In genomic region chr9:136947955-136948510, GRCh38 we compare ENCODE assay signal across 8 cellular contexts. TPM values are rescaled to one million over a fixed set of nuclear protein-coding genes. Genes with fewer than 3 reads are reported as not detected.
A peak's percentile ranks its signal among the peaks of the same experiment; 100 is the strongest.
DNase-seq lines count a peak whose midpoint lies in the region; ATAC-seq and TF ChIP-seq lines count a peak whose summit lies in the region.

No MANE protein-coding gene starts in this region.

- H3K4me1 Mint-ChIP-seq in T-cell, result peaks cover 9 to 25% (median 12%) of the 10 kb centered on the region in 3 donors

- peak overlapping the region; percentile 46 to 55 for H3K27ac Mint-ChIP-seq in T-cell

- H3K9me3 Mint-ChIP-seq in T-cell, result no peaks in the 10 kb centered on the region

- DNase-seq in AG09319 (ENCODE audit: extremely low read depth, low read depth), result no peak
- no peak for DNase-seq in T-cell
- DNase-seq in fibroblast of pulmonary artery (ENCODE audit: low read depth), result peak; percentile 33
- DNase-seq in occipital lobe (lab: John Stamatoyannopoulos, UW), result peak; percentile 38
- DNase-seq in stimulated activated CD4-positive, alpha-beta T cell treated with anti-CD3 and anti-CD28 coated beads, Interleukin-4, amount 100 ng/mL, for 1 hour, result no peak
- DNase-seq in GF-D8 (lab: John Stamatoyannopoulos, UW), result no peak

- TF ChIP-seq CTCF in AG09319 (IDR thresholded peaks at IDR 0.05; ENCODE audit: low read depth, low read length) (peak; percentile 47), GM12874 (IDR thresholded peaks at IDR 0.05; ENCODE audit: insufficient read depth, low read depth, low read length) (peak; percentile 78), fibroblast of pulmonary artery (IDR thresholded peaks at IDR 0.05; ENCODE audit: low read length, missing control alignments) (peak; percentile 45)

- H3K27me3 Mint-ChIP-seq in T-cell, result no peaks in the 10 kb centered on the region

- POLR2A ChIA-PET in T-cell (lab: Charles Lee), result no interaction called here

- no peaks in the 10 kb centered on the region for H3K36me3 Mint-ChIP-seq in T-cell

- CTCF ChIA-PET in T-cell (lab: Charles Lee), result interaction anchor here (0.9 to 1.6 kb wide), 5 partner anchors 81 to 90 kb away, joined by 3 to 19 read pairs (median 4); partner anchors contain the start of gene FUT7 (in 1 of the 2)

- H3K4me3 Mint-ChIP-seq in T-cell, result peak overlapping the region; percentile 17 to 81 (median 59)

- H3K4me3 ChIP-seq in fibroblast of pulmonary artery (replicated peaks; ENCODE audit: low read depth, low read length), result no peak overlapping the region

- no peak for ATAC-seq in T-cell (replicated peaks in 1 of 4)
- no peak for ATAC-seq in HG02981 (IDR thresholded peaks at IDR 0.05; ENCODE audit: unreplicated experiment)

RNA-seq across cellular contexts. Expression of gene C8G, which starts 3.0 kb away (rescaled TPM):
- total RNA-seq in T-cell (1 to 10 TPM; 1.7 to 3.8 (median 3.2) TPM), occipital lobe (not detected)

RNA-seq across cellular contexts. Expression of gene FBXW5, which starts 3.5 kb away (rescaled TPM):
- total RNA-seq in T-cell (100 to 1,000 TPM in 3 of 5 donors, 10 to 100 TPM in 2; 60.9 to 161 (median 145) TPM), occipital lobe (53.7 TPM)

RNA-seq across cellular contexts. Expression of gene LCN12, which starts 4.0 kb away (rescaled TPM):
- total RNA-seq in T-cell (1 to 10 TPM; 1.1 to 3.3 (median 2.2) TPM), occipital lobe (not detected)

RNA-seq across cellular contexts. Expression of gene PTGDS, which starts 29.3 kb away (rescaled TPM):
- total RNA-seq in T-cell, result 10 to 100 TPM in 4 of 5 donors, 1 to 10 TPM in 1; 9.6 to 56.6 (median 26.4) TPM
- 52.1 TPM for total RNA-seq in occipital lobe

RNA-seq across cellular contexts. Expression of gene LCNL1, which starts 34.8 kb away (rescaled TPM):
- 1 to 10 TPM in 3 of 5 donors, under 1 TPM in 2; 0.29 to 2.2 (median 1.3) TPM for total RNA-seq in T-cell
- total RNA-seq in occipital lobe, result 0.16 TPM

Comparison
In these comparisons a context has a peak if more than half of its experiments do, and no peak if none do; other contexts are left out.
1. DNase-seq: peak in fibroblast of pulmonary artery (single experiment) and occipital lobe (single experiment); none in AG09319 (single experiment), T-cell (0 of 34), stimulated activated CD4-positive, alpha-beta T cell treated with anti-CD3 and anti-CD28 coated beads, Interleukin-4, amount 100 ng/mL, for 1 hour (single experiment) and GF-D8 (single experiment).
2. Peak in every context shown above with its lines, with median percentiles within 50 percentile points of each other: CTCF ChIP-seq.